ENCODE assay signal across 10 cellular contexts in genomic region chr10:13660545-13660920, GRCh38.
DNase-seq lines count a peak whose midpoint lies in the region; ATAC-seq and TF ChIP-seq lines count a peak whose summit lies in the region.
"Had no signal": no experiment of that assay in that cellular context is flagged by ENCODE, and none has a peak within 500 bp of the region (broad histone marks: within the 10 kb centered on the region; RNA-seq: fewer than 3 reads in every experiment).

No MANE protein-coding gene starts in this region.

- peaks cover 0 to 35% (median 9%) of the 10 kb centered on the region in 3 donors for H3K4me1 ChIP-seq in gastroesophageal sphincter
- H3K4me1 ChIP-seq: ascending aorta had no signal

- intact Hi-C loops in activated CD4-positive, alpha-beta T cell treated with anti-CD3 and anti-CD28 coated beads for 36 hours (cut with DNase I, micrococcal nuclease): loop anchor here (1.0 kb wide), 1 partner anchor 118 kb away; no protein-coding TSS in a partner anchor

- peaks cover 17% of the 10 kb centered on the region for H3K4me1 Mint-ChIP-seq in activated CD4-positive, alpha-beta T cell treated with anti-CD3 and anti-CD28 coated beads for 36 hours

- H3K36me3 ChIP-seq in gastroesophageal sphincter: peaks cover 0 to 64% of the 10 kb centered on the region in 2 donors

- ATAC-seq in activated CD4-positive, alpha-beta T cell treated with anti-CD3 and anti-CD28 coated beads for 36 hours: peak; percentile 47
- no peak for ATAC-seq in gastroesophageal sphincter
- ATAC-seq in HG03521 (IDR thresholded peaks at IDR 0.05; ENCODE audit: unreplicated experiment): no peak

- H3K9me3 ChIP-seq in gastroesophageal sphincter: no peaks in the 10 kb centered on the region
- H3K9me3 ChIP-seq: ascending aorta had no signal

- H3K27me3 ChIP-seq in gastroesophageal sphincter: no peaks in the 10 kb centered on the region
- H3K27me3 ChIP-seq: ascending aorta had no signal

- TF ChIP-seq POLR2A in gastroesophageal sphincter (IDR thresholded peaks at IDR 0.05): no peak

- no peaks in the 10 kb centered on the region for H3K27me3 Mint-ChIP-seq in activated CD4-positive, alpha-beta T cell treated with anti-CD3 and anti-CD28 coated beads for 36 hours

- H3K9me3 Mint-ChIP-seq in activated CD4-positive, alpha-beta T cell treated with anti-CD3 and anti-CD28 coated beads for 36 hours (ENCODE audit: low read depth): no peaks in the 10 kb centered on the region

- POLR2A ChIA-PET in activated CD4-positive, alpha-beta T cell treated with anti-CD3 and anti-CD28 coated beads for 36 hours (lab: Charles Lee): interaction anchor here (0.5 kb wide), 1 partner anchor 101 kb away, joined by 3 read pairs; no protein-coding TSS in a partner anchor

- H3K27ac ChIP-seq in VCaP (peak overlapping the region; percentile 11; the same call in 1 of the 2 replicates), gastroesophageal sphincter (peak overlapping the region in 3 of 4 donors; percentile 70 to 83 (median 82)), temporal lobe (ENCODE audit: low read depth, low read length) (peak overlapping the region; percentile 25)

- no peak overlapping the region for H3K4me3 ChIP-seq in gastroesophageal sphincter
- H3K4me3 ChIP-seq: ascending aorta had no signal

- no peak for DNase-seq in activated CD4-positive, alpha-beta T cell treated with anti-CD3 and anti-CD28 coated beads for 36 hours
- DNase-seq in activated CD4-positive, alpha-beta T cell treated with anti-CD3 and anti-CD28 coated beads for 48 hours: no peak
- DNase-seq in NOMO-1 (lab: John Stamatoyannopoulos, UW; ENCODE audit: unreplicated experiment in 2 of 2) (no peak), kidney glomerular epithelial cell (lab: John Stamatoyannopoulos, UW) (no peak)

- no peak overlapping the region for H3K27ac Mint-ChIP-seq in activated CD4-positive, alpha-beta T cell treated with anti-CD3 and anti-CD28 coated beads for 36 hours

- TF ChIP-seq CTCF in VCaP (conservative IDR thresholded peaks at IDR 0.05): no peak
- TF ChIP-seq CTCF in gastroesophageal sphincter (IDR thresholded peaks at IDR 0.05): no peak

- no peak overlapping the region for H3K4me3 Mint-ChIP-seq in activated CD4-positive, alpha-beta T cell treated with anti-CD3 and anti-CD28 coated beads for 36 hours
- H3K4me3 Mint-ChIP-seq: activated CD8-positive, alpha-beta memory T cell treated with anti-CD3 and anti-CD28 coated beads, Interleukin-2, amount 10 ng/mL, durations not matched to agents 7 days and 5 days had no signal

- whole genome bisulfite sequencing in gastroesophageal sphincter (ENCODE audit: low coverage in 1 of 2), 2 donors: 25 to 48% methylated on average over 2 to 3 of the region's 7 CpGs

- no peak for TF ChIP-seq EP300 in gastroesophageal sphincter (IDR thresholded peaks at IDR 0.05)

- no peaks in the 10 kb centered on the region for H3K36me3 Mint-ChIP-seq in activated CD4-positive, alpha-beta T cell treated with anti-CD3 and anti-CD28 coated beads for 36 hours (ENCODE audit: low read depth)
- H3K36me3 Mint-ChIP-seq: activated CD8-positive, alpha-beta memory T cell treated with anti-CD3 and anti-CD28 coated beads, Interleukin-2, amount 10 ng/mL, durations not matched to agents 7 days and 5 days had no signal

- CTCF ChIA-PET in activated CD4-positive, alpha-beta T cell treated with anti-CD3 and anti-CD28 coated beads for 36 hours (lab: Charles Lee): interaction anchor here (0.6 to 1.8 kb wide), 4 partner anchors 10 to 289 kb away, joined by 3 to 5 read pairs (median 4); no protein-coding TSS in a partner anchor

Comparison
In these comparisons a context has a peak if more than half of its experiments do, and no peak if none do; other contexts are left out.
1. H3K27ac ChIP-seq: peak in every context shown above with its lines; median percentile 82 in gastroesophageal sphincter; 25 in temporal lobe; 11 in VCaP.